ENCODE assay signal across 27 cellular contexts in the genomic region with DNA sequence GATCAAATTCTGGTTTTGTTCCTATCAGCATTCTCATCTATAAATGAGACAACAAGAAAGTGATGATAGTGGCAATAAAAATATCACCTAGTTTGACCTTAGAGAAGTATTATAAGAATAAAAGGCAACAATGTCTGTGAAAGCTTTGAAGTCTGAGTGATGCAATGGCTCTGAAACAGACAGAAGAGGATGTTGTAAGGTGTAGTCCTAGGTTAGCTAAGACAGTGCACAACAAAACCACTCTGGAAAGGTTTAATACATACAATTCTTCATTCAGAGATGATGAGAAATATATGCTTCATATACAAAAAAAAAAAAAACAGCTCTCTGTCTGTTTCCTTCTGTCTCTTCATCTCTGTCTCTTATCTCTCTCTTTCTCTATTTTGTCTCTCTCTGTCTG.
"Had no signal": no experiment of that assay in that cellular context is flagged by ENCODE, and none has a peak within 500 bp of the region (broad histone marks: within the 10 kb centered on the region; RNA-seq: fewer than 3 reads in every experiment).

No MANE protein-coding gene starts in this region.

- H3K4me3 ChIP-seq: pancreas, psoas muscle, right lobe of liver, sigmoid colon, stomach, thoracic aorta, thyroid gland, tibial nerve, upper lobe of left lung, vagina had no signal

- H3K9me3 Mint-ChIP-seq: nephron; stimulated activated effector memory CD8-positive, alpha-beta T cell treated with anti-CD3 and anti-CD28 coated beads, Interleukin-12 subunit alpha, Interleukin-12 subunit beta, amount 100 ng/mL, for 72 hours; stimulated activated naive B cell treated with anti-CD40 and anti-IgM and Interleukin-4, amounts not matched to agents 10 μg/mL and 1 μg/mL and 100 μg/mL, for 72 hours; stimulated activated naive CD8-positive, alpha-beta T cell treated with anti-CD3 and anti-CD28 coated beads, Interleukin-15, Interleukin-2, amounts not matched to agents 100 ng/mL and 50 ng/mL, for 24 hours had no signal

- H3K9me3 ChIP-seq: neutrophil, pancreas, psoas muscle, right lobe of liver, sigmoid colon, stomach, thoracic aorta, thyroid gland, tibial nerve, upper lobe of left lung, vagina had no signal

- H3K27me3 ChIP-seq: neutrophil, pancreas, right lobe of liver, sigmoid colon, stomach, thyroid gland, tibial nerve, upper lobe of left lung had no signal

- H3K36me3 Mint-ChIP-seq: natural killer cell; stimulated activated effector memory CD8-positive, alpha-beta T cell treated with anti-CD3 and anti-CD28 coated beads, Interleukin-12 subunit alpha, Interleukin-12 subunit beta, amount 100 ng/mL, for 72 hours; stimulated activated naive B cell treated with anti-CD40 and anti-IgM and Interleukin-4, amounts not matched to agents 10 μg/mL and 1 μg/mL and 100 μg/mL, for 72 hours had no signal

- H3K27ac ChIP-seq: neutrophil, pancreas, psoas muscle, right lobe of liver, sigmoid colon, stomach, thoracic aorta, thyroid gland, tibial nerve, upper lobe of left lung, vagina had no signal

- H3K27ac Mint-ChIP-seq: natural killer cell; nephron; stimulated activated effector memory CD8-positive, alpha-beta T cell treated with anti-CD3 and anti-CD28 coated beads, Interleukin-12 subunit alpha, Interleukin-12 subunit beta, amount 100 ng/mL, for 72 hours; stimulated activated naive B cell treated with anti-CD40 and anti-IgM and Interleukin-4, amounts not matched to agents 10 μg/mL and 1 μg/mL and 100 μg/mL, for 72 hours; stimulated activated naive CD8-positive, alpha-beta T cell treated with anti-CD3 and anti-CD28 coated beads, Interleukin-15, Interleukin-2, amounts not matched to agents 100 ng/mL and 50 ng/mL, for 24 hours had no signal

- DNase-seq: natural killer cell; nucleus accumbens; pancreas; psoas muscle; right cardiac atrium; right lobe of liver; sigmoid colon; small intestine; stimulated activated CD4-positive, alpha-beta T cell treated with anti-CD3 and anti-CD28 coated beads, Interleukin-15, amount 100 ng/mL, for 24 hours; stimulated activated CD4-positive, alpha-beta T cell treated with anti-CD3 and anti-CD28 coated beads, Interleukin-2, amount 100 ng/mL, for 24 hours; stimulated activated CD4-positive, alpha-beta T cell treated with anti-CD3 and anti-CD28 coated beads, Interleukin-2, amount 100 ng/mL, for 48 hours; stimulated activated CD4-positive, alpha-beta T cell treated with anti-CD3 and anti-CD28 coated beads, Interleukin-4, amount 100 ng/mL, for 24 hours; stimulated activated naive B cell treated with anti-CD40 and anti-IgM and Interleukin-4, amounts not matched to agents 10 μg/mL and 1 μg/mL and 100 μg/mL, for 72 hours; stimulated activated naive CD4-positive, alpha-beta T cell treated with Interleukin-2 at 50 U/mL for 16 hours; stomach; thyroid gland; trophoblast cell; upper lobe of left lung had no signal

- H3K27me3 Mint-ChIP-seq: stimulated activated naive B cell treated with anti-CD40 and anti-IgM and Interleukin-4, amounts not matched to agents 10 μg/mL and 1 μg/mL and 100 μg/mL, for 72 hours; stimulated activated naive CD8-positive, alpha-beta T cell treated with anti-CD3 and anti-CD28 coated beads, Interleukin-15, Interleukin-2, amounts not matched to agents 100 ng/mL and 50 ng/mL, for 24 hours had no signal

- FAIRE-seq: small intestine, urothelium cell line had no signal

- H3K4me3 Mint-ChIP-seq: natural killer cell; nephron; neural crest cell; stimulated activated effector memory CD8-positive, alpha-beta T cell treated with anti-CD3 and anti-CD28 coated beads, Interleukin-12 subunit alpha, Interleukin-12 subunit beta, amount 100 ng/mL, for 72 hours; stimulated activated naive B cell treated with anti-CD40 and anti-IgM and Interleukin-4, amounts not matched to agents 10 μg/mL and 1 μg/mL and 100 μg/mL, for 72 hours; stimulated activated naive CD8-positive, alpha-beta T cell treated with anti-CD3 and anti-CD28 coated beads, Interleukin-15, Interleukin-2, amounts not matched to agents 100 ng/mL and 50 ng/mL, for 24 hours had no signal

- H3K4me1 Mint-ChIP-seq: natural killer cell; nephron; stimulated activated effector memory CD8-positive, alpha-beta T cell treated with anti-CD3 and anti-CD28 coated beads, Interleukin-12 subunit alpha, Interleukin-12 subunit beta, amount 100 ng/mL, for 72 hours; stimulated activated naive B cell treated with anti-CD40 and anti-IgM and Interleukin-4, amounts not matched to agents 10 μg/mL and 1 μg/mL and 100 μg/mL, for 72 hours had no signal

- H3K36me3 ChIP-seq: neutrophil, pancreas, right lobe of liver, sigmoid colon, stomach, thoracic aorta, thyroid gland, tibial nerve, upper lobe of left lung, vagina had no signal
